6 cellular contexts compared by ENCODE assay signal in the genomic region with DNA sequence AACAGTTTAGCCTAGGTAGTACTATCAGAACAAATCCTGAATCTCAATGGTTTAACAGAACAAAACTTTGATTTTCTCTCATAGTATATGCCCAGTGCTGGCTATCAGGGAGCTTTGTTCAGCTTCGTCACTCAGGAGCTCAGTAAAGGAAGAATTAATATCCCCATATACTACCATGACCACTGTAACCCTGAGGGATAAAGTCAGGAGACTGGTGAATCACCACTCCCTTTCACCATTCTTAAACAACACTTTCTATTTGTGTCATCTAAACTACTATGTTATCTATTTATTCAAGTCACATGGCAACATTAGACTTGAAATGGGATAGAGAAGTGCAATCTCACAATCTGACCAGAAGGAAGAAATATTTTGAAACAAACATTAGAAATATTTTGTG.
"Had no signal": no experiment of that assay in that cellular context is flagged by ENCODE, and none has a peak within 500 bp of the region (broad histone marks: within the 10 kb centered on the region; RNA-seq: fewer than 3 reads in every experiment).

No MANE protein-coding gene starts in this region.

- ATAC-seq: K562 had no signal

- H3K9ac ChIP-seq: GM23248 had no signal

- H3K27ac ChIP-seq: GM23248 had no signal

- H3K4me3 ChIP-seq: GM23248, K562 had no signal

- DNase-seq: GM23248, GOT3, H9, HCEC 1CT, IMR-90 had no signal

- H2AFZ ChIP-seq: GM23248 had no signal
